Comparison of ENCODE assay signal across 11 cellular contexts in genomic region chr2:190360561-190360960, GRCh38. TPM values are rescaled to one million over a fixed set of nuclear protein-coding genes. Genes with fewer than 3 reads are reported as not detected.
DNase-seq lines count a peak whose midpoint lies in the region; ATAC-seq, FAIRE-seq and TF ChIP-seq lines count a peak whose summit lies in the region.
"Had no signal": no experiment of that assay in that cellular context is flagged by ENCODE, and none has a peak within 500 bp of the region (broad histone marks: within the 10 kb centered on the region; RNA-seq: fewer than 3 reads in every experiment).

No MANE protein-coding gene starts in this region.

- no peaks in the 10 kb centered on the region for H3K9me3 ChIP-seq in GM12878 (replicated peaks; ENCODE audit: control insufficient read depth, insufficient read depth, low read length)
- no peaks in the 10 kb centered on the region for H3K9me3 ChIP-seq in naive thymus-derived CD4-positive, alpha-beta T cell (ENCODE audit: control insufficient read depth in 2 of 3, low read length in 3 of 3)
- H3K9me3 ChIP-seq: right atrium auricular region, SJSA1 had no signal

- peak overlapping the region; percentile 69; the same call in 1 of the 2 replicates for H3K9ac ChIP-seq in GM12878 (ENCODE audit: control insufficient read depth, insufficient read depth, low read length)

- no peak for TF ChIP-seq EP300 in GM12878 (IDR thresholded peaks at IDR 0.05; ENCODE audit: borderline replicate concordance in 1 of 2, control insufficient read depth in 1 of 2, low read depth in 2 of 2, low read length in 2 of 2)

- no TSS peak for BruUV-seq in GM12878 (replicated peaks; lab: Mats Ljungman, UMichigan)

- no peaks in the 10 kb centered on the region for H3K36me3 ChIP-seq in GM12878 (ENCODE audit: control insufficient read depth in 2 of 2, insufficient read depth in 2 of 2, low read length in 1 of 2)
- H3K36me3 ChIP-seq in naive thymus-derived CD4-positive, alpha-beta T cell (ENCODE audit: control insufficient read depth in 2 of 3, insufficient read depth in 3 of 3, low read length in 3 of 3): no peaks in the 10 kb centered on the region

- peak overlapping the region; percentile 73 for H3K27ac Mint-ChIP-seq in stimulated activated naive CD8-positive, alpha-beta T cell treated with anti-CD3 and anti-CD28 coated beads, Interleukin-15, Interleukin-2, amounts not matched to agents 100 ng/mL and 50 ng/mL, for 24 hours
- peak overlapping the region; percentile 42 to 97 (median 94) for H3K27ac Mint-ChIP-seq in naive thymus-derived CD4-positive, alpha-beta T cell

- RAD21 ChIA-PET in GM12878 (lab: Charles Lee; ENCODE audit: unreplicated experiment): interaction anchor here (0.7 to 4.0 kb wide), 8 partner anchors 10 to 316 kb away, joined by 3 to 36 read pairs (median 4); partner anchors contain the start of gene INPP1

- peaks cover 8% of the 10 kb centered on the region for H3K4me1 ChIP-seq in GM12878 (ENCODE audit: control insufficient read depth, insufficient read depth, low read length)
- peaks cover 0 to 3% of the 10 kb centered on the region in 2 donors for H3K4me1 ChIP-seq in naive thymus-derived CD4-positive, alpha-beta T cell (ENCODE audit: control insufficient read depth in 2 of 2, insufficient read depth in 2 of 2, low read length in 2 of 2)
- H3K4me1 ChIP-seq: SJSA1 had no signal

- H3K27me3 ChIP-seq in GM12878 (replicated peaks in 1 of 2; ENCODE audit: control insufficient read depth in 2 of 2, insufficient read depth in 2 of 2, low read length in 1 of 2): no peaks in the 10 kb centered on the region
- no peaks in the 10 kb centered on the region for H3K27me3 ChIP-seq in naive thymus-derived CD4-positive, alpha-beta T cell (ENCODE audit: control insufficient read depth in 2 of 2, insufficient read depth in 2 of 2, low read length in 2 of 2)
- H3K27me3 ChIP-seq: right atrium auricular region, SJSA1 had no signal

- no peak overlapping the region for H3K4me3 ChIP-seq in GM12878
- H3K4me3 ChIP-seq in naive thymus-derived CD4-positive, alpha-beta T cell (ENCODE audit: low read length): peak overlapping the region; percentile 61
- H3K4me3 ChIP-seq: SJSA1 had no signal

- peaks cover 5% of the 10 kb centered on the region for H3K79me2 ChIP-seq in GM12878 (ENCODE audit: control insufficient read depth, insufficient read depth, low read length)

- peak overlapping the region; percentile 95 for H3K4me2 ChIP-seq in GM12878 (ENCODE audit: control insufficient read depth, insufficient read depth)

- POLR2A ChIA-PET in GM12878 (lab: Charles Lee): interaction anchor here (0.8 to 4.0 kb wide), 6 partner anchors 17 to 200 kb away, joined by 3 to 19 read pairs (median 4); partner anchors contain the start of genes HIBCH and INPP1
- POLR2A ChIA-PET in naive thymus-derived CD4-positive, alpha-beta T cell (lab: Charles Lee): interaction anchor here (0.7 to 2.6 kb wide), 7 partner anchors 14 to 702 kb away, joined by 3 to 8 read pairs (median 4); partner anchors contain the start of gene INPP1

- DNase-seq in stimulated activated naive CD8-positive, alpha-beta T cell treated with anti-CD3 and anti-CD28 coated beads, Interleukin-15, Interleukin-2, amounts not matched to agents 100 U/mL and 50 U/mL, for 24 hours: no peak
- DNase-seq in GM12878 (ENCODE audit: low read depth, low spot score): no peak
- DNase-seq in naive thymus-derived CD4-positive, alpha-beta T cell: no peak
- no peak for DNase-seq in stimulated activated CD4-positive, alpha-beta T cell treated with anti-CD3 and anti-CD28 coated beads, Interleukin-4, amount 100 ng/mL, for 24 hours
- DNase-seq in H54 (ENCODE audit: insufficient read length, low spot score): no peak
- no peak for DNase-seq in midbrain (lab: John Stamatoyannopoulos, UW)
- DNase-seq: NCI-H524 had no signal

- ATAC-seq in stimulated activated naive CD8-positive, alpha-beta T cell treated with anti-CD3 and anti-CD28 coated beads, Interleukin-15, Interleukin-2, amounts not matched to agents 100 U/mL and 50 U/mL, for 24 hours: no peak
- ATAC-seq in GM12878 (no peak), GM18502 (IDR thresholded peaks at IDR 0.05; ENCODE audit: poor library complexity, unreplicated experiment) (no peak)
- ATAC-seq in naive thymus-derived CD4-positive, alpha-beta T cell: no peak

- SMC1A ChIA-PET in GM12878 (lab: Charles Lee; ENCODE audit: uncharacterized antibody, unreplicated experiment): interaction anchor here (0.9 to 4.3 kb wide), 12 partner anchors 8 to 329 kb away, joined by 3 to 44 read pairs (median 3); partner anchors contain the start of gene INPP1

- TF ChIP-seq CTCF in GM12878 (IDR thresholded peaks at IDR 0.05 in 2 of 3, conservative IDR thresholded peaks at IDR 0.05 in 1 of 3; ENCODE audit: control insufficient read depth in 2 of 3, extremely low read depth in 1 of 3, insufficient read depth in 1 of 3, low read depth in 3 of 3, low read length in 3 of 3): no peak

- no peak for TF ChIP-seq RAD21 in GM12878 (IDR thresholded peaks at IDR 0.05; ENCODE audit: insufficient read depth, low read depth, low read length)

- TF ChIP-seq POLR2A in GM12878 (IDR thresholded peaks at IDR 0.05; ENCODE audit: low read depth, low read length): no peak
- TF ChIP-seq POLR2A in H54 (IDR thresholded peaks at IDR 0.05; ENCODE audit: low read depth, low read length): no peak

- H3K27me3 Mint-ChIP-seq in stimulated activated naive CD8-positive, alpha-beta T cell treated with anti-CD3 and anti-CD28 coated beads, Interleukin-15, Interleukin-2, amounts not matched to agents 100 ng/mL and 50 ng/mL, for 24 hours: no peaks in the 10 kb centered on the region
- no peaks in the 10 kb centered on the region for H3K27me3 Mint-ChIP-seq in naive thymus-derived CD4-positive, alpha-beta T cell

- FAIRE-seq in GM12878 (lab: Jason Lieb, UNC) (no peak), H54 (lab: Jason Lieb, UNC) (no peak)

- no peak overlapping the region for H3K27ac ChIP-seq in GM12878 (ENCODE audit: control insufficient read depth, insufficient read depth)
- peak overlapping the region; percentile 71 for H3K27ac ChIP-seq in naive thymus-derived CD4-positive, alpha-beta T cell (ENCODE audit: low read depth, low read length)
- H3K27ac ChIP-seq: SJSA1 had no signal

- H3K4me3 Mint-ChIP-seq in stimulated activated naive CD8-positive, alpha-beta T cell treated with anti-CD3 and anti-CD28 coated beads, Interleukin-15, Interleukin-2, amounts not matched to agents 100 ng/mL and 50 ng/mL, for 24 hours: peak overlapping the region; percentile 85
- peak overlapping the region; percentile 56 to 99 (median 92) for H3K4me3 Mint-ChIP-seq in naive thymus-derived CD4-positive, alpha-beta T cell

- intact Hi-C loops in GM12878 (cut with micrococcal nuclease; ENCODE audit: unreplicated experiment): no loop called here
- intact Hi-C loops in naive thymus-derived CD4-positive, alpha-beta T cell (cut with micrococcal nuclease): loop anchor here (1.0 to 5.0 kb wide), 5 partner anchors 12 to 918 kb away; partner anchors contain the start of genes HIBCH (in 2 of the 2) and WDR75 (in 1 of the 2)

- in situ Hi-C loops in GM12878 (cut with MboI): no loop called here

- no peaks in the 10 kb centered on the region for H4K20me1 ChIP-seq in GM12878 (ENCODE audit: control insufficient read depth, insufficient read depth)

- H3K36me3 Mint-ChIP-seq in stimulated activated naive CD8-positive, alpha-beta T cell treated with anti-CD3 and anti-CD28 coated beads, Interleukin-15, Interleukin-2, amounts not matched to agents 100 ng/mL and 50 ng/mL, for 24 hours (ENCODE audit: low read depth): peaks cover 4% of the 10 kb centered on the region
- H3K36me3 Mint-ChIP-seq in naive thymus-derived CD4-positive, alpha-beta T cell: peaks cover 0 to 5% (median 4%) of the 10 kb centered on the region in 5 donors

- peaks cover 34% of the 10 kb centered on the region for H3K4me1 Mint-ChIP-seq in stimulated activated naive CD8-positive, alpha-beta T cell treated with anti-CD3 and anti-CD28 coated beads, Interleukin-15, Interleukin-2, amounts not matched to agents 100 ng/mL and 50 ng/mL, for 24 hours (ENCODE audit: low read depth)
- H3K4me1 Mint-ChIP-seq in naive thymus-derived CD4-positive, alpha-beta T cell: peaks cover 10 to 39% (median 26%) of the 10 kb centered on the region in 7 donors

- no peaks in the 10 kb centered on the region for H3K9me3 Mint-ChIP-seq in stimulated activated naive CD8-positive, alpha-beta T cell treated with anti-CD3 and anti-CD28 coated beads, Interleukin-15, Interleukin-2, amounts not matched to agents 100 ng/mL and 50 ng/mL, for 24 hours
- no peaks in the 10 kb centered on the region for H3K9me3 Mint-ChIP-seq in naive thymus-derived CD4-positive, alpha-beta T cell

- H2AFZ ChIP-seq in GM12878 (ENCODE audit: control insufficient read depth, low read depth, low read length): peak overlapping the region; percentile 85

- CTCF ChIA-PET in GM12878 (lab: Yijun Ruan, JAX): interaction anchor here (0.7 to 4.8 kb wide), 10 partner anchors 10 to 420 kb away, joined by 3 to 48 read pairs (median 4); partner anchors contain the start of gene INPP1
- CTCF ChIA-PET in naive thymus-derived CD4-positive, alpha-beta T cell (lab: Charles Lee): interaction anchor here (1.2 to 2.1 kb wide), 3 partner anchors 10 to 41 kb away, joined by 3 to 4 read pairs (median 4); partner anchors contain the start of gene HIBCH

RNA-seq across cellular contexts. Expression of gene INPP1, which starts 17.2 kb away (rescaled TPM):
- 4.8 and 8.3 TPM in 2 replicates for total RNA-seq in GM12878 (2013; cell fraction: nucleolus; rRNA removed)
- 6.7 and 7.4 TPM in 2 replicates for total RNA-seq in GM12878 (2014; rRNA removed)
- 9.7 and 10.8 TPM in 2 replicates for total RNA-seq in GM12878 (2014; rRNA removed; fragmentation: Illumina TruSeq; extraction: Trizol)
- 9.0 and 9.9 TPM in 2 replicates for total RNA-seq in GM12878 (2021)
- polyA plus RNA-seq in GM12878 (2011; ENCODE audit: low read depth): 5.4 TPM
- 16.6 and 16.7 TPM in 2 replicates for polyA plus RNA-seq in GM12878 (2011; rRNA removed)
- 10.1 and 10.2 TPM in 2 replicates for polyA plus RNA-seq in GM12878 (2011; cell fraction: cytosol; rRNA removed)
- polyA plus RNA-seq in GM12878 (2011; cell fraction: nucleus; rRNA removed): 14.2 and 18.5 TPM in 2 replicates
- 6.3 and 7.7 TPM in 2 replicates for polyA plus RNA-seq in GM12878 (2012)
- polyA plus RNA-seq in GM12878 (2014; fragmentation: Illumina TruSeq; extraction: Trizol): 17.9 and 23.6 TPM in 2 replicates
- 1 to 10 TPM; 3.3 to 8.9 TPM for polyA plus RNA-seq in GM12878 (2014; fragmentation: Nextera tagmentation; extraction: Ambion mirVana)
- 12.3 and 13.2 TPM in 2 replicates for polyA plus RNA-seq in GM12878 (2014; rRNA removed)
- polyA plus RNA-seq in GM12878 (2016; fragmentation: Nextera tagmentation; extraction: Ambion mirVana): 10 to 100 TPM; 13.2 to 13.3 TPM
- polyA minus RNA-seq in GM12878 (2011; rRNA and poly(A)+ RNA removed): 5.4 and 6.3 TPM in 2 replicates
- 4.4 and 5.9 TPM in 2 replicates for polyA minus RNA-seq in GM12878 (2011; cell fraction: cytosol; rRNA and poly(A)+ RNA removed)
- polyA minus RNA-seq in GM12878 (2011; cell fraction: nucleus; rRNA and poly(A)+ RNA removed): 4.2 and 10.0 TPM in 2 replicates
- total RNA-seq in naive thymus-derived CD4-positive, alpha-beta T cell: 1 to 10 TPM; 1.6 to 6.7 (median 2.5) TPM
- 1 to 10 TPM; 1.2 to 2.0 TPM for polyA plus RNA-seq in naive thymus-derived CD4-positive, alpha-beta T cell

RNA-seq across cellular contexts. Expression of gene HIBCH, which starts 40.9 kb away (rescaled TPM):
- total RNA-seq in GM12878 (2013; cell fraction: nucleolus; rRNA removed): 109 and 114 TPM in 2 replicates
- total RNA-seq in GM12878 (2014; rRNA removed) (22.3 and 28.0 TPM in 2 replicates), GM12878 (2014; rRNA removed; fragmentation: Illumina TruSeq; extraction: Trizol) (33.6 and 34.2 TPM in 2 replicates), GM12878 (2021) (28.4 and 29.3 TPM in 2 replicates)
- 16.0 TPM for polyA plus RNA-seq in GM12878 (2011; ENCODE audit: low read depth)
- polyA plus RNA-seq in GM12878 (2011; rRNA removed) (40.1 and 66.2 TPM in 2 replicates), GM12878 (2014; fragmentation: Illumina TruSeq; extraction: Trizol) (34.6 and 43.2 TPM in 2 replicates), GM12878 (2014; fragmentation: Nextera tagmentation; extraction: Ambion mirVana) (10 to 100 TPM; 64.6 to 73.8 TPM), GM12878 (2014; rRNA removed) (24.5 and 29.0 TPM in 2 replicates), GM12878 (2016; fragmentation: Nextera tagmentation; extraction: Ambion mirVana) (10 to 100 TPM; 73.8 to 81.0 TPM)
- polyA plus RNA-seq in GM12878 (2011; cell fraction: cytosol; rRNA removed): 9.5 and 10.1 TPM in 2 replicates
- polyA plus RNA-seq in GM12878 (2011; cell fraction: nucleus; rRNA removed): 31.6 and 35.0 TPM in 2 replicates
- 21.2 and 21.6 TPM in 2 replicates for polyA plus RNA-seq in GM12878 (2012)
- polyA minus RNA-seq in GM12878 (2011; rRNA and poly(A)+ RNA removed): 25.7 and 29.2 TPM in 2 replicates
- 6.3 and 7.9 TPM in 2 replicates for polyA minus RNA-seq in GM12878 (2011; cell fraction: cytosol; rRNA and poly(A)+ RNA removed)
- 37.0 and 62.1 TPM in 2 replicates for polyA minus RNA-seq in GM12878 (2011; cell fraction: nucleus; rRNA and poly(A)+ RNA removed)
- 10 to 100 TPM; 11.3 to 25.0 (median 21.6) TPM for total RNA-seq in naive thymus-derived CD4-positive, alpha-beta T cell
- polyA plus RNA-seq in naive thymus-derived CD4-positive, alpha-beta T cell: 10 to 100 TPM; 23.9 to 25.1 TPM

RNA-seq across cellular contexts. Expression of gene MFSD6, which starts 47.6 kb away (rescaled TPM):
- 50.7 and 65.8 TPM in 2 replicates for total RNA-seq in GM12878 (2013; cell fraction: nucleolus; rRNA removed)
- total RNA-seq in GM12878 (2014; rRNA removed) (38.3 and 38.6 TPM in 2 replicates), GM12878 (2014; rRNA removed; fragmentation: Illumina TruSeq; extraction: Trizol) (20.6 and 21.5 TPM in 2 replicates), GM12878 (2021) (42.6 and 44.1 TPM in 2 replicates)
- 12.2 TPM for polyA plus RNA-seq in GM12878 (2011; ENCODE audit: low read depth)
- polyA plus RNA-seq in GM12878 (2011; rRNA removed) (20.9 and 25.8 TPM in 2 replicates), GM12878 (2014; fragmentation: Illumina TruSeq; extraction: Trizol) (32.2 and 32.5 TPM in 2 replicates), GM12878 (2014; fragmentation: Nextera tagmentation; extraction: Ambion mirVana) (10 to 100 TPM in 1 of 2 experiments, 1 to 10 TPM in 1; 6.7 to 10.3 TPM), GM12878 (2014; rRNA removed) (26.9 and 29.5 TPM in 2 replicates), GM12878 (2016; fragmentation: Nextera tagmentation; extraction: Ambion mirVana) (10 to 100 TPM; 19.5 to 34.4 TPM)
- 19.6 and 22.2 TPM in 2 replicates for polyA plus RNA-seq in GM12878 (2011; cell fraction: cytosol; rRNA removed)
- 12.9 and 13.6 TPM in 2 replicates for polyA plus RNA-seq in GM12878 (2011; cell fraction: nucleus; rRNA removed)
- 19.4 and 20.9 TPM in 2 replicates for polyA plus RNA-seq in GM12878 (2012)
- polyA minus RNA-seq in GM12878 (2011; rRNA and poly(A)+ RNA removed): 37.5 and 45.6 TPM in 2 replicates
- polyA minus RNA-seq in GM12878 (2011; cell fraction: cytosol; rRNA and poly(A)+ RNA removed): 12.7 and 12.8 TPM in 2 replicates
- polyA minus RNA-seq in GM12878 (2011; cell fraction: nucleus; rRNA and poly(A)+ RNA removed): 23.7 and 42.4 TPM in 2 replicates
- total RNA-seq in naive thymus-derived CD4-positive, alpha-beta T cell: 10 to 100 TPM; 35.8 to 49.3 (median 44.7) TPM
- polyA plus RNA-seq in naive thymus-derived CD4-positive, alpha-beta T cell: 10 to 100 TPM; 16.5 to 19.7 TPM
